Comparison of ENCODE assay signal across 19 cellular contexts in genomic region chr7:54201501-54201900, GRCh38.
DNase-seq lines count a peak whose midpoint lies in the region; ATAC-seq, FAIRE-seq and TF ChIP-seq lines count a peak whose summit lies in the region.
"Had no signal": no experiment of that assay in that cellular context is flagged by ENCODE, and none has a peak within 500 bp of the region (broad histone marks: within the 10 kb centered on the region; RNA-seq: fewer than 3 reads in every experiment).

No MANE protein-coding gene starts in this region.

- H3K36me3 Mint-ChIP-seq in central memory CD8-positive, alpha-beta T cell (ENCODE audit: insufficient read depth), result no peaks in the 10 kb centered on the region

- H3K4me1 Mint-ChIP-seq in central memory CD8-positive, alpha-beta T cell, result no peaks in the 10 kb centered on the region
- H3K4me1 Mint-ChIP-seq: B cell had no signal

- intact Hi-C loops in IMR-90 (cut with micrococcal nuclease) (no loop called here), pancreas (cut with DNase I) (no loop called here)

- no peak overlapping the region for H3K23ac ChIP-seq in IMR-90 (ENCODE audit: low read depth, low read length)

- H3K4ac ChIP-seq in IMR-90 (ENCODE audit: low read depth, low read length), result no peak overlapping the region

- H3K9me3 Mint-ChIP-seq in central memory CD8-positive, alpha-beta T cell, result peaks cover 19% of the 10 kb centered on the region

- CTCF ChIA-PET in IMR-90 (lab: Yijun Ruan, JAX), result no interaction called here

- H4K91ac ChIP-seq in IMR-90 (ENCODE audit: insufficient read depth, low read depth, low read length), result no peak overlapping the region

- no peaks in the 10 kb centered on the region for H3K9me1 ChIP-seq in IMR-90 (ENCODE audit: insufficient read depth, low read length)

- H3K27ac Mint-ChIP-seq in central memory CD8-positive, alpha-beta T cell (ENCODE audit: low read depth), result no peak overlapping the region
- H3K27ac Mint-ChIP-seq: B cell; CD4-positive, alpha-beta T cell; HFFc6 had no signal

- no peaks in the 10 kb centered on the region for H3K27me3 ChIP-seq in IMR-90 (ENCODE audit: control insufficient read depth, insufficient read depth, low read length)
- H3K27me3 ChIP-seq in pancreas, result no peaks in the 10 kb centered on the region

- no peak overlapping the region for H3K9ac ChIP-seq in IMR-90 (ENCODE audit: low read depth, low read length)

- BruUV-seq in IMR-90 (replicated peaks; lab: Mats Ljungman, UMichigan), result no TSS peak

- no peak overlapping the region for H2AK5ac ChIP-seq in IMR-90 (ENCODE audit: low read depth, low read length)

- DNase-seq in H54 (ENCODE audit: insufficient read length, low spot score) (no peak), IMR-90 (no peak), urothelium cell line (ENCODE audit: low spot score) (no peak), pancreas (no peak), DMS53 treated with DMSO at 0.1 percent for 48 hours (lab: John Stamatoyannopoulos, UW; ENCODE audit: unreplicated experiment) (no peak)
- no peak for DNase-seq in central memory CD8-positive, alpha-beta T cell (ENCODE audit: low spot score in 2 of 2)
- DNase-seq: C1 segment of cervical spinal cord; Calu3; CD4-positive, alpha-beta T cell; DMS 273 treated with DMSO at 0.1 percent for 48 hours; DMS79 treated with DMSO at 0.1 percent for 48 hours; EL; HFFc6; KG1 had no signal

- H3K4me2 ChIP-seq in IMR-90 (ENCODE audit: low read depth, low read length), result no peak overlapping the region

- dilution Hi-C loops in IMR-90 (cut with HindIII; ENCODE audit: low sequenced_read_pairs, unreplicated experiment), result no loop called here

- H4K5ac ChIP-seq in IMR-90 (ENCODE audit: low read depth, low read length), result no peak overlapping the region

- no peak overlapping the region for H3K4me3 ChIP-seq in IMR-90 (ENCODE audit: insufficient read depth, low read depth, low read length)
- H3K4me3 ChIP-seq in pancreas, result no peak overlapping the region
- H3K4me3 ChIP-seq: HAP-1 had no signal

- H3K79me1 ChIP-seq in IMR-90 (ENCODE audit: low read depth in 1 of 2, low read length in 2 of 2), result no peaks in the 10 kb centered on the region

- H3K27ac ChIP-seq in IMR-90 (ENCODE audit: insufficient read depth, low read length) (no peak overlapping the region), pancreas (no peak overlapping the region)

- ATAC-seq in IMR-90 (ENCODE audit: low read depth) (no peak), pancreas (no peak), HG03457 (IDR thresholded peaks at IDR 0.05; ENCODE audit: unreplicated experiment) (no peak)
- peak; percentile 19 for ATAC-seq in central memory CD8-positive, alpha-beta T cell (replicated peaks; ENCODE audit: extremely low read depth, poor library complexity, severe bottlenecking)

- no peak overlapping the region for H3K14ac ChIP-seq in IMR-90 (replicated peaks; ENCODE audit: low read depth, low read length)

- in situ Hi-C loops in IMR-90 (cut with MboI; ENCODE audit: low sequenced_read_pairs), result no loop called here

- H3K18ac ChIP-seq in IMR-90 (ENCODE audit: low read depth, low read length), result no peak overlapping the region

- TF ChIP-seq CTCF in IMR-90 (conservative IDR thresholded peaks at IDR 0.05; ENCODE audit: low read depth, low read length), result no peak
- TF ChIP-seq CTCF in pancreas (IDR thresholded peaks at IDR 0.05), result no peak

- POLR2A ChIA-PET in IMR-90 (lab: Charles Lee; ENCODE audit: unreplicated experiment), result no interaction called here

- FAIRE-seq in H54 (lab: Jason Lieb, UNC) (peak; percentile 84), urothelium cell line (lab: Jason Lieb, UNC) (peak; percentile 100), pancreas (lab: Jason Lieb, UNC) (no peak)
- FAIRE-seq: A204.1, G401.6 had no signal

- H3K56ac ChIP-seq in IMR-90 (ENCODE audit: extremely low read depth, insufficient read depth, low read length), result no peak overlapping the region

- H2BK15ac ChIP-seq in IMR-90 (ENCODE audit: low read depth, low read length), result no peak overlapping the region

- H2AFZ ChIP-seq in IMR-90 (replicated peaks; ENCODE audit: low read length, poor library complexity), result peak overlapping the region; percentile 23

- TF ChIP-seq RAD21 in IMR-90 (IDR thresholded peaks at IDR 0.05; ENCODE audit: low read length), result no peak

- H2BK120ac ChIP-seq in IMR-90 (ENCODE audit: low read depth, low read length), result no peak overlapping the region

- H3K9me3 ChIP-seq in IMR-90 (ENCODE audit: control insufficient read depth, insufficient read depth, low read length), result peaks cover 9% of the 10 kb centered on the region
- H3K9me3 ChIP-seq in pancreas, result no peaks in the 10 kb centered on the region
- H3K9me3 ChIP-seq: HAP-1 had no signal

- H3K4me3 Mint-ChIP-seq in central memory CD8-positive, alpha-beta T cell, result no peak overlapping the region
- H3K4me3 Mint-ChIP-seq: B cell; CD4-positive, alpha-beta T cell; HFFc6 had no signal

- H4K8ac ChIP-seq in IMR-90 (ENCODE audit: low read depth in 2 of 2, low read length in 2 of 2), result no peak overlapping the region

- H4K20me1 ChIP-seq in IMR-90 (ENCODE audit: insufficient read depth, low read length), result no peaks in the 10 kb centered on the region

- H2BK20ac ChIP-seq in IMR-90 (ENCODE audit: low read depth, low read length), result no peak overlapping the region

- H3K36me3 ChIP-seq in IMR-90 (ENCODE audit: control insufficient read depth, insufficient read depth, low read length) (no peaks in the 10 kb centered on the region), pancreas (no peaks in the 10 kb centered on the region)
- H3K36me3 ChIP-seq: HAP-1 had no signal

- H3K27me3 Mint-ChIP-seq in central memory CD8-positive, alpha-beta T cell, result no peaks in the 10 kb centered on the region
- H3K27me3 Mint-ChIP-seq: B cell; CD4-positive, alpha-beta T cell had no signal

- peak overlapping the region; percentile 24 for H2BK5ac ChIP-seq in IMR-90 (ENCODE audit: low read depth, low read length, poor library complexity, severe bottlenecking)

- TF ChIP-seq POLR2A in H54 (IDR thresholded peaks at IDR 0.05; ENCODE audit: low read depth, low read length) (no peak), IMR-90 (IDR thresholded peaks at IDR 0.05; ENCODE audit: low read depth, low read length) (no peak)

- H3K4me1 ChIP-seq in IMR-90 (ENCODE audit: control insufficient read depth, insufficient read depth, low read length) (no peaks in the 10 kb centered on the region), pancreas (no peaks in the 10 kb centered on the region)
- H3K4me1 ChIP-seq: HAP-1 had no signal

- no peak overlapping the region for H2AK9ac ChIP-seq in IMR-90 (replicated peaks; ENCODE audit: low read depth, low read length, poor library complexity)

TF ChIP-seq in IMR-90, 13 proteins besides CTCF, POLR2A, EP300 and RAD21:
- TF ChIP-seq FOS (IDR thresholded peaks at IDR 0.05; ENCODE audit: low read depth, low read length), result no peak
- no peak for TF ChIP-seq SMC3 (IDR thresholded peaks at IDR 0.05; ENCODE audit: low read depth, low read length)
- TF ChIP-seq USF2 (IDR thresholded peaks at IDR 0.05; ENCODE audit: low read depth, low read length), result no peak
- no peak for TF ChIP-seq CEBPB (IDR thresholded peaks at IDR 0.05; ENCODE audit: low read depth, low read length)
- no peak for TF ChIP-seq MAZ (IDR thresholded peaks at IDR 0.05; ENCODE audit: borderline replicate concordance, low read depth, low read length)
- TF ChIP-seq NFE2L2 (IDR thresholded peaks at IDR 0.05; ENCODE audit: low read depth, low read length), result no peak
- no peak for TF ChIP-seq ELK1 (IDR thresholded peaks at IDR 0.05; ENCODE audit: borderline replicate concordance, low read depth, low read length)
- no peak for TF ChIP-seq RFX5 (IDR thresholded peaks at IDR 0.05; ENCODE audit: low read depth, low read length)
- no peak for TF ChIP-seq BHLHE40 (IDR thresholded peaks at IDR 0.05; ENCODE audit: low read depth, low read length)
- no peak for TF ChIP-seq CHD1 (IDR thresholded peaks at IDR 0.05; ENCODE audit: low read depth, low read length)
- no peak for TF ChIP-seq MXI1 (IDR thresholded peaks at IDR 0.05; ENCODE audit: borderline replicate concordance, low read depth, low read length)
- TF ChIP-seq MAFK (IDR thresholded peaks at IDR 0.05; ENCODE audit: low read depth, low read length), result no peak
- TF ChIP-seq RCOR1 (IDR thresholded peaks at IDR 0.05; ENCODE audit: insufficient replicate concordance, low read length), result no peak
